1 cellular context compared by ENCODE assay signal in genomic region chr6:25635886-25636317, GRCh38.
TF ChIP-seq lines count a peak whose summit lies in the region.

No MANE protein-coding gene starts in this region.

TF ChIP-seq in HepG2, 621 proteins besides CTCF, POLR2A, EP300 and RAD21 (continued from another document and continues in another):
- TF ChIP-seq ZNF552 (CRISPR knock-in tag; IDR thresholded peaks at IDR 0.05; ENCODE audit: borderline replicate concordance), result no peak
- peak; percentile 65; the same call in 1 of the 2 replicates for TF ChIP-seq ZNF280D (CRISPR knock-in tag; IDR thresholded peaks at IDR 0.05)
- TF ChIP-seq ZNF333 (CRISPR knock-in tag; IDR thresholded peaks at IDR 0.05; ENCODE audit: borderline replicate concordance), result no peak
- peak; percentile 99 for TF ChIP-seq ZNF644 (CRISPR knock-in tag; IDR thresholded peaks at IDR 0.05; ENCODE audit: low read depth)
- no peak for TF ChIP-seq ZNF572 (CRISPR knock-in tag; IDR thresholded peaks at IDR 0.05)
- TF ChIP-seq LCORL (IDR thresholded peaks at IDR 0.05), result no peak
- peak; percentile 79 for TF ChIP-seq LCORL (CRISPR knock-in tag; IDR thresholded peaks at IDR 0.05)
- TF ChIP-seq HIC2 (CRISPR knock-in tag; IDR thresholded peaks at IDR 0.05; ENCODE audit: low read depth), result no peak
- TF ChIP-seq DDIT3 (CRISPR knock-in tag; IDR thresholded peaks at IDR 0.05), result no peak
- TF ChIP-seq MYNN (CRISPR knock-in tag; IDR thresholded peaks at IDR 0.05; ENCODE audit: low read depth), result no peak
- peak; percentile 87 for TF ChIP-seq HDAC2 (CRISPR knock-in tag; IDR thresholded peaks at IDR 0.05)
- no peak for TF ChIP-seq ZNF296 (CRISPR knock-in tag; conservative IDR thresholded peaks at IDR 0.05)
- peak; percentile 83 for TF ChIP-seq NFIC (IDR thresholded peaks at IDR 0.05; ENCODE audit: low read length)
- TF ChIP-seq, protein P1, sequence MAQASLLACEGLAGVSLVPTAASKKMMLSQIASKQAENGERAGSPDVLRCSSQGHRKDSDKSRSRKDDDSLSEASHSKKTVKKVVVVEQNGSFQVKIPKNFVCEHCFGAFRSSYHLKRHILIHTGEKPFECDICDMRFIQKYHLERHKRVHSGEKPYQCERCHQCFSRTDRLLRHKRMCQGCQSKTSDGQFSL (CRISPR knock-in tag; IDR thresholded peaks at IDR 0.05), result no peak
- TF ChIP-seq NCOA5 (CRISPR knock-in tag; IDR thresholded peaks at IDR 0.05), result no peak
- 0 out of 2 replicates have a peak, but pooled peaks have one; percentile 5 for TF ChIP-seq SP5 (CRISPR knock-in tag; IDR thresholded peaks at IDR 0.05; ENCODE audit: borderline replicate concordance, low read depth)
- no peak for TF ChIP-seq U2AF1 (optimal IDR thresholded peaks at IDR 0.05; ENCODE audit: low read depth, low read length)
- TF ChIP-seq, protein P2, sequence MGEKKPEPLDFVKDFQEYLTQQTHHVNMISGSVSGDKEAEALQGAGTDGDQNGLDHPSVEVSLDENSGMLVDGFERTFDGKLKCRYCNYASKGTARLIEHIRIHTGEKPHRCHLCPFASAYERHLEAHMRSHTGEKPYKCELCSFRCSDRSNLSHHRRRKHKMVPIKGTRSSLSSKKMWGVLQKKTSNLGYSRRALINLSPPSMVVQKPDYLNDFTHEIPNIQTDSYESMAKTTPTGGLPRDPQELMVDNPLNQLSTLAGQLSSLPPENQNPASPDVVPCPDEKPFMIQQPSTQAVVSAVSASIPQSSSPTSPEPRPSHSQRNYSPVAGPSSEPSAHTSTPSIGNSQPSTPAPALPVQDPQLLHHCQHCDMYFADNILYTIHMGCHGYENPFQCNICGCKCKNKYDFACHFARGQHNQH (CRISPR knock-in tag; IDR thresholded peaks at IDR 0.05), result peak; percentile 73
- TF ChIP-seq ZNF773 (CRISPR knock-in tag; IDR thresholded peaks at IDR 0.05; ENCODE audit: borderline replicate concordance), result no peak
- TF ChIP-seq HNF1A (IDR thresholded peaks at IDR 0.05; ENCODE audit: low read depth), result peak; percentile 76
- TF ChIP-seq HNF1A (CRISPR knock-in tag; IDR thresholded peaks at IDR 0.05; ENCODE audit: borderline replicate concordance), result peak; percentile 85; the same call in 1 of the 2 replicates
- no peak for TF ChIP-seq YY1 (IDR thresholded peaks at IDR 0.05; ENCODE audit: insufficient read depth, insufficient replicate concordance, low read depth, low read length)
- TF ChIP-seq ZNF614 (CRISPR knock-in tag; IDR thresholded peaks at IDR 0.05; ENCODE audit: borderline replicate concordance), result peak; percentile 86
- TF ChIP-seq CHD2 (IDR thresholded peaks at IDR 0.05; ENCODE audit: low read depth, low read length), result no peak
- peak; percentile 89 for TF ChIP-seq ZNF331 (CRISPR knock-in tag; IDR thresholded peaks at IDR 0.05)
- peak; percentile 68 for TF ChIP-seq SKI (IDR thresholded peaks at IDR 0.05; ENCODE audit: partially characterized antibody)
- no peak for TF ChIP-seq MTERF4 (CRISPR knock-in tag; IDR thresholded peaks at IDR 0.05)
- TF ChIP-seq HMG20A (CRISPR knock-in tag; IDR thresholded peaks at IDR 0.05; ENCODE audit: borderline replicate concordance), result peak; percentile 90; the same call in 1 of the 2 replicates
- TF ChIP-seq ZSCAN12 (CRISPR knock-in tag; IDR thresholded peaks at IDR 0.05), result no peak
- TF ChIP-seq EEA1 (CRISPR knock-in tag; IDR thresholded peaks at IDR 0.05; ENCODE audit: borderline replicate concordance), result no peak
- no peak for TF ChIP-seq EED (CRISPR knock-in tag; IDR thresholded peaks at IDR 0.05)
- TF ChIP-seq CHD4 (IDR thresholded peaks at IDR 0.05; ENCODE audit: borderline replicate concordance, low read length), result no peak
- TF ChIP-seq KLF9 (CRISPR knock-in tag; IDR thresholded peaks at IDR 0.05; ENCODE audit: low read depth), result no peak
- TF ChIP-seq ASH2L (IDR thresholded peaks at IDR 0.05; ENCODE audit: insufficient read length, low read depth, low read length), result peak; percentile 43
- TF ChIP-seq ATF7 (IDR thresholded peaks at IDR 0.05), result no peak
- no peak for TF ChIP-seq ATF7 (CRISPR knock-in tag; IDR thresholded peaks at IDR 0.05)
- no peak for TF ChIP-seq RBFOX2 (IDR thresholded peaks at IDR 0.05; ENCODE audit: low read depth, low read length)
- no peak for TF ChIP-seq CENPX (CRISPR knock-in tag; IDR thresholded peaks at IDR 0.05)
- TF ChIP-seq ZNF12 (CRISPR knock-in tag; IDR thresholded peaks at IDR 0.05), result peak; percentile 72; the same call in 1 of the 2 replicates
- TF ChIP-seq THYN1 (CRISPR knock-in tag; IDR thresholded peaks at IDR 0.05; ENCODE audit: borderline replicate concordance, low read depth), result 0 out of 2 replicates have a peak, but pooled peaks have one; percentile 62
- peak; percentile 41; the same call in 1 of the 2 replicates for TF ChIP-seq MEIS1 (CRISPR knock-in tag; IDR thresholded peaks at IDR 0.05; ENCODE audit: borderline replicate concordance)
- no peak for TF ChIP-seq ZNF367 (CRISPR knock-in tag; IDR thresholded peaks at IDR 0.05; ENCODE audit: borderline replicate concordance)
- TF ChIP-seq RNF219 (CRISPR knock-in tag; IDR thresholded peaks at IDR 0.05), result no peak
- TF ChIP-seq HNF4G (IDR thresholded peaks at IDR 0.05; ENCODE audit: borderline replicate concordance, low read depth, low read length), result peak; percentile 99
- peak; percentile 96; the same call in 1 of the 2 replicates for TF ChIP-seq HNF4G (CRISPR knock-in tag; IDR thresholded peaks at IDR 0.05; ENCODE audit: borderline replicate concordance, low read depth)
- TF ChIP-seq ZNF44 (CRISPR knock-in tag; IDR thresholded peaks at IDR 0.05), result no peak
- TF ChIP-seq ZEB1 (IDR thresholded peaks at IDR 0.05; ENCODE audit: insufficient replicate concordance, low read depth), result peak; percentile 69
- TF ChIP-seq ISX (CRISPR knock-in tag; conservative IDR thresholded peaks at IDR 0.05), result no peak
- no peak for TF ChIP-seq MBNL3 (CRISPR knock-in tag; conservative IDR thresholded peaks at IDR 0.05)
- TF ChIP-seq, protein P3, sequence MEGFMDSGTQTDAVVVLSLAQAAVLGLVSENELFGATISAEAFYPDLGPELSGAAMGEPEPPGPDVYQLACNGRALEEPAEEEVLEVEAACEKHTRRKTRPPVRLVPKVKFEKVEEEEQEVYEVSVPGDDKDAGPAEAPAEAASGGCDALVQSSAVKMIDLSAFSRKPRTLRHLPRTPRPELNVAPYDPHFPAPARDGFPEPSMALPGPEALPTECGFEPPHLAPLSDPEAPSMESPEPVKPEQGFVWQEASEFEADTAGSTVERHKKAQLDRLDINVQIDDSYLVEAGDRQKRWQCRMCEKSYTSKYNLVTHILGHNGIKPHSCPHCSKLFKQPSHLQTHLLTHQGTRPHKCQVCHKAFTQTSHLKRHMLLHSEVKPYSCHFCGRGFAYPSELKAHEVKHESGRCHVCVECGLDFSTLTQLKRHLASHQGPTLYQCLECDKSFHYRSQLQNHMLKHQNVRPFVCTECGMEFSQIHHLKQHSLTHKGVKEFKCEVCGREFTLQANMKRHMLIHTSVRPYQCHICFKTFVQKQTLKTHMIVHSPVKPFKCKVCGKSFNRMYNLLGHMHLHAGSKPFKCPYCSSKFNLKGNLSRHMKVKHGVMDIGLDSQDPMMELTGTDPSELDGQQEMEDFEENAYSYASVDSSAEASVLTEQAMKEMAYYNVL (CRISPR knock-in tag; IDR thresholded peaks at IDR 0.05; ENCODE audit: borderline replicate concordance), result 0 out of 2 replicates have a peak, but pooled peaks have one; percentile 69
